In the genomic region with DNA sequence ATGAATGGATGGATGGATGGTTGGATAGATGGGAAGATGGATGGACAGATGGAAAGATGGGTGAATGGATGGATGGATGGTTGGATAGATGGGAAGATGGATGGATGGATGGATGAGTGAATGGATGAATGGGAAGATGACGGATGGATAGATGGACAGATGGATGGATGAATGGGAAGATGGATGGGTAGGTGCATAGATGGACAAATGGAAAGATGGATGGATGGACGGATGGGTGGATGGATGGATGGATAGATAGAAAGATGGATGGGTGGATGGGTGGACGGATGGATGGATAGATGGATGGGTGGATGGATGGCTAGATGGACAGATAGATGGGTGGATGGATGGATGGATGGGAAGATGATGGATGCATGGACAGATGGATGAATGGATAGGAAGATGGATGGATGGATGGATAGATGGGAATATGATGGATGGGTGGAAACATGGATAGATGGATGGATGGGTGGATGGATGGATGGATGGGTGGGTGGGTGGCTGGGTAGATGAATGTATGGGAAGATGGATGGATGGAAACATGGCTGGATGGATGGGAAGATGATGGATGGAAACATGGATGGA, we compare ENCODE assay signal across 20 cellular contexts.
"Had no signal": no experiment of that assay in that cellular context is flagged by ENCODE, and none has a peak within 500 bp of the region (broad histone marks: within the 10 kb centered on the region; RNA-seq: fewer than 3 reads in every experiment).

No MANE protein-coding gene starts in this region.

- H3K4me1 ChIP-seq: ascending aorta, gastroesophageal sphincter, uterus had no signal

- H3K4me3 ChIP-seq: ascending aorta, coronary artery, esophagus muscularis mucosa, gastroesophageal sphincter, heart left ventricle, lung, tibial nerve, uterus had no signal

- ATAC-seq: activated CD8-positive, alpha-beta T cell treated with anti-CD3 and anti-CD28 coated beads for 36 hours; gastroesophageal sphincter; heart left ventricle; left lobe of liver had no signal

- H3K9me3 Mint-ChIP-seq: activated B cell treated with CpG ODN at 0.5 μM for 24 hours; activated CD8-positive, alpha-beta T cell treated with anti-CD3 and anti-CD28 coated beads for 36 hours; activated T-helper 1 cell treated with anti-CD3 and anti-CD28 coated beads, Interleukin-12 subunit alpha, Interleukin-12 subunit beta, Interleukin-2, Interleukin-4 antibody, amounts not matched to agents 30 ng/mL and 10 ng/mL and 1 ng/mL, durations not matched to agents 14 hours and 24 hours and 36 hours; central memory CD8-positive, alpha-beta T cell; nephron had no signal

- H3K9me3 ChIP-seq: ascending aorta, esophagus muscularis mucosa, gastroesophageal sphincter, heart left ventricle, tibial nerve, uterus had no signal

- H3K27ac ChIP-seq: ascending aorta, coronary artery, esophagus muscularis mucosa, gastroesophageal sphincter, heart left ventricle, tibial nerve, uterus had no signal

- DNase-seq: activated B cell treated with CpG ODN at 0.5 μM for 24 hours; activated CD4-positive, alpha-beta T cell treated with anti-CD3 and anti-CD28 coated beads for 48 hours; activated naive CD4-positive, alpha-beta T cell; effector CD4-positive, alpha-beta T cell; stimulated activated naive CD4-positive, alpha-beta T cell treated with Interleukin-2 at 50 U/mL for 16 hours; uterus had no signal

- H3K4me1 Mint-ChIP-seq: central memory CD8-positive, alpha-beta T cell had no signal

- H3K27me3 ChIP-seq: ascending aorta, uterus had no signal

- H3K4me3 Mint-ChIP-seq: activated B cell treated with CpG ODN at 0.5 μM for 24 hours; activated CD8-positive, alpha-beta T cell treated with anti-CD3 and anti-CD28 coated beads for 36 hours; activated T-helper 1 cell treated with anti-CD3 and anti-CD28 coated beads, Interleukin-12 subunit alpha, Interleukin-12 subunit beta, Interleukin-2, Interleukin-4 antibody, amounts not matched to agents 30 ng/mL and 10 ng/mL and 1 ng/mL, durations not matched to agents 14 hours and 24 hours and 36 hours; central memory CD8-positive, alpha-beta T cell; nephron had no signal

- H3K36me3 ChIP-seq: ascending aorta, esophagus muscularis mucosa, gastroesophageal sphincter, heart left ventricle, tibial nerve, uterus had no signal

- FAIRE-seq: kidney, TTC549 had no signal

- H3K27ac Mint-ChIP-seq: activated B cell treated with CpG ODN at 0.5 μM for 24 hours; activated CD8-positive, alpha-beta T cell treated with anti-CD3 and anti-CD28 coated beads for 36 hours; nephron had no signal
